In the genomic region with DNA sequence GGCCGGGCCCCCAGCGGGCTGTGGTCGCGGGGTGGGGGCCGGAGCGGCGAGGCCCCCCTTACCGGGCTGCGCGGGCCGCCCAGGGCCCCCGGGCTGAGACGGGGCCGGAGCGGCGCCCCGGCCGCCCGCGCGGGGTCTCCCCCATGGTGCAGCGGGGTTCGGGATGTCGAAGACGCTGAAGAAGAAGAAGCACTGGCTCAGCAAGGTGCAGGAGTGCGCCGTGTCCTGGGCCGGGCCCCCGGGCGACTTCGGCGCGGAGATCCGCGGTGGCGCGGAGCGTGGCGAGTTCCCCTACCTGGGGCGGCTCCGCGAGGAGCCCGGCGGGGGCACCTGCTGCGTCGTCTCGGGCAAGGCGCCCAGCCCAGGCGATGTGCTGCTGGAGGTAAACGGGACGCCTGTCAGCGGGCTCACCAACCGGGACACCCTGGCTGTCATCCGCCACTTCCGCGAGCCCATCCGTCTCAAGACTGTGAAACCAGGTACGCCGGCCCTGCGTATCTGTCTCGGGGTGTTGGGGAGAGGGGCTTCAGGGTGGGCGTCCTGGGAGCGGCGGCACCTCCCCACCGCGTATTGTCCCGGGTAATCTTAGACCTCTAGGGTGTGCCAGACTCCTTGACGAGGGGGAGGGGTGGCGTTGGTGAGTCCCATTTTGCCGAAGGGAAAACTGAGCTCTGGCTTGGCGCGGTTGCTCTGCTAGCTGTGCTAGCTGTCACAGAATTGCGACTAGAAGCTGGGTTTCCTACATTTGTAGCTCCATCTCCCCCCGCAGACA, we compare ENCODE assay signal across 1 cellular context.
TF ChIP-seq lines count a peak whose summit lies in the region.

No MANE protein-coding gene starts in this region.

TF ChIP-seq in HepG2, 621 proteins besides CTCF, POLR2A, EP300 and RAD21 (continued from another document):
- 0 out of 2 replicates have a peak, but pooled peaks have one; percentile 37 for TF ChIP-seq KDM2A (CRISPR knock-in tag; IDR thresholded peaks at IDR 0.05; ENCODE audit: borderline replicate concordance, low read depth)
- TF ChIP-seq KMT2B (CRISPR knock-in tag; IDR thresholded peaks at IDR 0.05), result peak; percentile 52; the same call in 1 of the 2 replicates
- TF ChIP-seq, protein P1, sequence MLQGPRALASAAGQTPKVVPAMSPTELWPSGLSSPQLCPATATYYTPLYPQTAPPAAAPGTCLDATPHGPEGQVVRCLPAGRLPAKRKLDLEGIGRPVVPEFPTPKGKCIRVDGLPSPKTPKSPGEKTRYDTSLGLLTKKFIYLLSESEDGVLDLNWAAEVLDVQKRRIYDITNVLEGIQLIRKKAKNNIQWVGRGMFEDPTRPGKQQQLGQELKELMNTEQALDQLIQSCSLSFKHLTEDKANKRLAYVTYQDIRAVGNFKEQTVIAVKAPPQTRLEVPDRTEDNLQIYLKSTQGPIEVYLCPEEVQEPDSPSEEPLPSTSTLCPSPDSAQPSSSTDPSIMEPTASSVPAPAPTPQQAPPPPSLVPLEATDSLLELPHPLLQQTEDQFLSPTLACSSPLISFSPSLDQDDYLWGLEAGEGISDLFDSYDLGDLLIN (CRISPR knock-in tag; IDR thresholded peaks at IDR 0.05; ENCODE audit: borderline replicate concordance), result no peak
- no peak for TF ChIP-seq RFX3 (CRISPR knock-in tag; IDR thresholded peaks at IDR 0.05)
- no peak for TF ChIP-seq EZH2 (conservative IDR thresholded peaks at IDR 0.05; ENCODE audit: low read depth, low read length)
- TF ChIP-seq ZFP37 (CRISPR knock-in tag; IDR thresholded peaks at IDR 0.05; ENCODE audit: borderline replicate concordance), result no peak
- no peak for TF ChIP-seq ZKSCAN5 (CRISPR knock-in tag; IDR thresholded peaks at IDR 0.05)
- no peak; the same call in 1 of the 2 replicates for TF ChIP-seq ZBTB7B (CRISPR knock-in tag; IDR thresholded peaks at IDR 0.05)
- TF ChIP-seq KLF16 (CRISPR knock-in tag; IDR thresholded peaks at IDR 0.05), result 0 out of 4 replicates have a peak, but pooled peaks of 1 of the 2 experiments have one; percentile 19
- no peak for TF ChIP-seq ZNF768 (CRISPR knock-in tag; IDR thresholded peaks at IDR 0.05)
- no peak; the same call in 1 of the 2 replicates for TF ChIP-seq ZNF891 (CRISPR knock-in tag; IDR thresholded peaks at IDR 0.05)
- 0 out of 2 replicates have a peak, but pooled peaks have one; percentile 54 for TF ChIP-seq ZNF350 (CRISPR knock-in tag; IDR thresholded peaks at IDR 0.05; ENCODE audit: borderline replicate concordance, low read depth)
- TF ChIP-seq, protein P2, sequence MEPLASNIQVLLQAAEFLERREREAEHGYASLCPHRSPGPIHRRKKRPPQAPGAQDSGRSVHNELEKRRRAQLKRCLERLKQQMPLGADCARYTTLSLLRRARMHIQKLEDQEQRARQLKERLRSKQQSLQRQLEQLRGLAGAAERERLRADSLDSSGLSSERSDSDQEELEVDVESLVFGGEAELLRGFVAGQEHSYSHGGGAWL (CRISPR knock-in tag; IDR thresholded peaks at IDR 0.05), result no peak
